12 cellular contexts compared by ENCODE assay signal in genomic region chr3:141782386-141782932, GRCh38. TPM values are rescaled to one million over a fixed set of nuclear protein-coding genes. Genes with fewer than 3 reads are reported as not detected.
DNase-seq lines count a peak whose midpoint lies in the region; ATAC-seq, FAIRE-seq and TF ChIP-seq lines count a peak whose summit lies in the region.
"Had no signal": no experiment of that assay in that cellular context is flagged by ENCODE, and none has a peak within 500 bp of the region (broad histone marks: within the 10 kb centered on the region; RNA-seq: fewer than 3 reads in every experiment).

No MANE protein-coding gene starts in this region.

- H4K20me1 ChIP-seq in K562 (replicated peaks; ENCODE audit: control insufficient read depth, insufficient read depth, low read length): no peaks in the 10 kb centered on the region

- H3K79me2 ChIP-seq in K562 (ENCODE audit: control insufficient read depth, insufficient read depth, low read length): no peaks in the 10 kb centered on the region
- H3K79me2 ChIP-seq: hepatocyte had no signal

- 11% methylated on average over 4 of the region's 4 CpGs for WGBS in K562 (ENCODE audit: insufficient coverage, low coverage, missing lambda C conversion rate)
- 55 to 80% methylated on average over 4 of the region's 4 CpGs for WGBS in sigmoid colon, 2 donors

- H3K4me1 ChIP-seq in K562 (replicated peaks in 1 of 2; ENCODE audit: control insufficient read depth in 2 of 2, insufficient read depth in 2 of 2, low read length in 2 of 2): peaks cover 0 to 6% of the 10 kb centered on the region in 2 experiments; a peak in 3 of 5 replicates
- H3K4me1 ChIP-seq in sigmoid colon: no peaks in the 10 kb centered on the region

- no TSS peak for BruUV-seq in K562 (replicated peaks; lab: Mats Ljungman, UMichigan)

- intact Hi-C loops in K562 (cut with micrococcal nuclease): loop anchor here (5.0 kb wide), 1 partner anchor 95 kb away; the partner anchor contains the start of gene ATP1B3
- intact Hi-C loops in left colon (cut with DNase I, micrococcal nuclease): no loop called here
- intact Hi-C loops in sigmoid colon (cut with DNase I): no loop called here

- POLR2A ChIA-PET in K562 (lab: Yijun Ruan, JAX): interaction anchor here (0.6 to 2.1 kb wide), 3 partner anchors 10 to 59 kb away, joined by 3 to 6 read pairs (median 3); no protein-coding TSS in a partner anchor

- peak overlapping the region; percentile 26; the same call in 1 of the 2 replicates for H2AFZ ChIP-seq in K562 (ENCODE audit: low read depth, low read length)
- H2AFZ ChIP-seq: hepatocyte had no signal

- H3K9me1 ChIP-seq in K562 (ENCODE audit: control insufficient read depth, insufficient read depth, low read length): no peaks in the 10 kb centered on the region

- H3K36me3 ChIP-seq in K562 (ENCODE audit: control insufficient read depth, insufficient read depth, low read length): no peaks in the 10 kb centered on the region
- no peaks in the 10 kb centered on the region for H3K36me3 ChIP-seq in sigmoid colon

- H3K9me3 ChIP-seq in K562 (replicated peaks; ENCODE audit: control insufficient read depth, insufficient read depth, low read depth, low read length) (no peaks in the 10 kb centered on the region), sigmoid colon (no peaks in the 10 kb centered on the region)

- H3K9ac ChIP-seq in K562 (ENCODE audit: insufficient read depth in 1 of 2, low read depth in 2 of 2, low read length in 2 of 2): no peak overlapping the region

- H3K4me2 ChIP-seq in K562 (ENCODE audit: insufficient read depth, low read length): no peak overlapping the region
- H3K4me2 ChIP-seq: hepatocyte had no signal

- in situ Hi-C loops in K562 (cut with MboI): no loop called here

- CTCF ChIA-PET in K562 (lab: Yijun Ruan, JAX; ENCODE audit: low intra/inter-chr PET ratio): interaction anchor here (0.7 kb wide), 1 partner anchor 22 kb away, joined by 5 read pairs; no protein-coding TSS in a partner anchor

- FAIRE-seq in K562 (lab: Jason Lieb, UNC): no peak
- FAIRE-seq: RCC 7860 had no signal

- TF ChIP-seq EP300 in K562 (IDR thresholded peaks at IDR 0.05; ENCODE audit: low read length): no peak
- TF ChIP-seq EP300 in sigmoid colon (IDR thresholded peaks at IDR 0.05): no peak

- H3K4me3 ChIP-seq in K562 (no peak overlapping the region), sigmoid colon (no peak overlapping the region)
- H3K4me3 ChIP-seq: hepatocyte had no signal

- TF ChIP-seq POLR2A in K562 (conservative IDR thresholded peaks at IDR 0.05): no peak
- no peak for TF ChIP-seq POLR2A in sigmoid colon (IDR thresholded peaks at IDR 0.05)

- TF ChIP-seq CTCF in K562 (IDR thresholded peaks at IDR 0.05 in 2 of 3, conservative IDR thresholded peaks at IDR 0.05 in 1 of 3; ENCODE audit: insufficient read depth in 2 of 3, low read depth in 1 of 3, low read length in 3 of 3): peak in 2 of 3 experiments; percentile 8 to 55; a peak in 2 of 6 replicates
- no peak for TF ChIP-seq CTCF in sigmoid colon (IDR thresholded peaks at IDR 0.05)

- H3K27me3 ChIP-seq in K562 (ENCODE audit: control insufficient read depth in 2 of 2, insufficient read depth in 2 of 2, low read length in 2 of 2): no peaks in the 10 kb centered on the region
- no peaks in the 10 kb centered on the region for H3K27me3 ChIP-seq in sigmoid colon
- H3K27me3 ChIP-seq: hepatocyte had no signal

- H3K27ac ChIP-seq in K562 (ENCODE audit: extremely low read depth, low read depth, low read length) (no peak overlapping the region), sigmoid colon (no peak overlapping the region)
- H3K27ac ChIP-seq: hepatocyte had no signal

- DNase-seq in Daoy (ENCODE audit: low read depth) (peak; percentile 12), HuH-7 (ENCODE audit: low spot score) (peak; percentile 36), K562 (ENCODE audit: extremely low read depth in 1 of 4, low spot score in 3 of 4) (peak in 2 of 4 experiments; percentile 23 to 30), left colon (no peak), sigmoid colon (no peak)
- DNase-seq in stimulated activated CD4-positive, alpha-beta T cell treated with anti-CD3 and anti-CD28 coated beads, Interleukin-4, amount 100 ng/mL, for 4 hours: no peak
- no peak for DNase-seq in activated CD4-positive, CD25-positive, alpha-beta regulatory T cell treated with anti-CD3 and anti-CD28 coated beads, Interleukin-2, amount 50 U/mL, for 72 hours
- DNase-seq: effector memory CD4-positive, alpha-beta T cell; T-helper 9 cell had no signal

- ATAC-seq in K562 (peak; percentile 55), left colon (peak; percentile 86)

- peak; percentile 43 to 64 for TF ChIP-seq RAD21 in K562 (CRISPR knock-in tag; conservative IDR thresholded peaks at IDR 0.05 in 1 of 2, IDR thresholded peaks at IDR 0.05 in 1 of 2)

TF ChIP-seq in K562, 482 proteins besides CTCF, POLR2A, EP300 and RAD21 (continues in another document):
- TF ChIP-seq ZNF316 (IDR thresholded peaks at IDR 0.05) (0 out of 2 replicates have a peak, but pooled peaks have one; percentile 16), ATF7 (IDR thresholded peaks at IDR 0.05) (peak; percentile 81; the same call in 1 of the 2 replicates), MAFG (tag; conservative IDR thresholded peaks at IDR 0.05) (peak; percentile 25; the same call in 1 of the 2 replicates), ATF1 (CRISPR knock-in tag; IDR thresholded peaks at IDR 0.05) (no peak), ATF1 (tag; IDR thresholded peaks at IDR 0.05) (0 out of 2 replicates have a peak, but pooled peaks have one; percentile 26), TOE1 (IDR thresholded peaks at IDR 0.05; ENCODE audit: borderline replicate concordance) (0 out of 2 replicates have a peak, but pooled peaks have one; percentile 23), TOE1 (CRISPR knock-in tag; IDR thresholded peaks at IDR 0.05; ENCODE audit: borderline replicate concordance, low read depth) (no peak), ATF3 (IDR thresholded peaks at IDR 0.05) (peak; percentile 60), ATF3 (CRISPR knock-in tag; conservative IDR thresholded peaks at IDR 0.05) (no peak)

RNA-seq across cellular contexts. Expression of gene GRK7, which starts 19.3 kb away (rescaled TPM):
- total RNA-seq in Daoy (2014; rRNA removed; shearing (Covaris generic)): not detected in 2 replicates
- not detected in 2 replicates for total RNA-seq in K562 (2011; cell fraction: chromatin; rRNA removed; ENCODE audit: low replicate concordance)
- 0.17 TPM in 1 of 2 replicates, not detected in the other for total RNA-seq in K562 (2011; cell fraction: nucleolus; rRNA removed)
- total RNA-seq in K562 (2011; cell fraction: nucleoplasm; rRNA removed): not detected in 2 replicates
- not detected in 2 replicates for total RNA-seq in K562 (2014; rRNA removed)
- 0.04 TPM in 1 of 2 replicates, not detected in the other for total RNA-seq in K562 (2014; rRNA removed; fragmentation: Illumina TruSeq; extraction: Trizol)
- total RNA-seq in K562 (2015; rRNA removed; fragmentation: Illumina TruSeq; extraction: Trizol): 0.08 TPM in 1 of 2 replicates, not detected in the other
- total RNA-seq in K562 (2021): 0.04 TPM in 1 of 2 replicates, not detected in the other
- not detected in 2 replicates for polyA plus RNA-seq in K562 (2011; rRNA removed)
- polyA plus RNA-seq in K562 (2011; cell fraction: cytosol; rRNA removed): not detected in 2 replicates
- 0.07 TPM in 1 of 2 replicates, not detected in the other for polyA plus RNA-seq in K562 (2011; cell fraction: nucleus; rRNA removed)
- polyA plus RNA-seq in K562 (2012): 0.04 TPM in 1 of 2 replicates, not detected in the other
- 0.07 TPM in 1 of 2 replicates, not detected in the other for polyA plus RNA-seq in K562 (2014; fragmentation: Illumina TruSeq; extraction: Trizol)
- under 1 TPM; 0.01 TPM for polyA plus RNA-seq in K562 (2014; fragmentation: Nextera tagmentation; extraction: Ambion mirVana)
- polyA plus RNA-seq in K562 (2014; rRNA removed): 0.04 and 0.08 TPM in 2 replicates
- 0.06 TPM in 1 of 2 replicates, not detected in the other for polyA minus RNA-seq in K562 (2011; rRNA and poly(A)+ RNA removed)
- not detected in 2 replicates for polyA minus RNA-seq in K562 (2011; cell fraction: cytosol; rRNA and poly(A)+ RNA removed)
- not detected in 2 replicates for polyA minus RNA-seq in K562 (2011; cell fraction: nucleus; rRNA and poly(A)+ RNA removed)
- total RNA-seq in left colon: not detected
- total RNA-seq in sigmoid colon: not detected
- polyA plus RNA-seq in sigmoid colon: under 1 TPM in 2 of 3 donors, not detected in 1; under 0.01 to 0.06 TPM
- total RNA-seq: mesothelial cell of epicardium had no signal
- polyA plus RNA-seq: hepatocyte had no signal

RNA-seq across cellular contexts. Expression of gene RNF7, which starts 44.4 kb away (rescaled TPM):
- 185 and 230 TPM in 2 replicates for total RNA-seq in Daoy (2014; rRNA removed; shearing (Covaris generic))
- total RNA-seq in K562 (2011; cell fraction: chromatin; rRNA removed; ENCODE audit: low replicate concordance): 14.2 and 22.7 TPM in 2 replicates
- total RNA-seq in K562 (2011; cell fraction: nucleolus; rRNA removed): 17.0 TPM in 2 replicates
- 28.5 and 47.3 TPM in 2 replicates for total RNA-seq in K562 (2011; cell fraction: nucleoplasm; rRNA removed)
- 34.7 and 38.8 TPM in 2 replicates for total RNA-seq in K562 (2014; rRNA removed)
- 80.0 and 80.5 TPM in 2 replicates for total RNA-seq in K562 (2014; rRNA removed; fragmentation: Illumina TruSeq; extraction: Trizol)
- 69.1 and 77.9 TPM in 2 replicates for total RNA-seq in K562 (2015; rRNA removed; fragmentation: Illumina TruSeq; extraction: Trizol)
- 94.5 and 96.7 TPM in 2 replicates for total RNA-seq in K562 (2021)
- polyA plus RNA-seq in K562 (2011; rRNA removed): 74.7 and 111 TPM in 2 replicates
- polyA plus RNA-seq in K562 (2011; cell fraction: cytosol; rRNA removed): 51.2 and 88.5 TPM in 2 replicates
- 23.4 and 45.3 TPM in 2 replicates for polyA plus RNA-seq in K562 (2011; cell fraction: nucleus; rRNA removed)
- 77.6 and 88.6 TPM in 2 replicates for polyA plus RNA-seq in K562 (2012)
- polyA plus RNA-seq in K562 (2014; fragmentation: Illumina TruSeq; extraction: Trizol): 65.0 and 68.9 TPM in 2 replicates
- 100 to 1,000 TPM; 112 to 133 TPM for polyA plus RNA-seq in K562 (2014; fragmentation: Nextera tagmentation; extraction: Ambion mirVana)
- 74.5 and 81.9 TPM in 2 replicates for polyA plus RNA-seq in K562 (2014; rRNA removed)
- 23.4 and 27.3 TPM in 2 replicates for polyA minus RNA-seq in K562 (2011; rRNA and poly(A)+ RNA removed)
- polyA minus RNA-seq in K562 (2011; cell fraction: cytosol; rRNA and poly(A)+ RNA removed): 15.2 and 27.5 TPM in 2 replicates
- 10.0 and 19.7 TPM in 2 replicates for polyA minus RNA-seq in K562 (2011; cell fraction: nucleus; rRNA and poly(A)+ RNA removed)
- total RNA-seq in left colon: 100 to 1,000 TPM; 114 to 125 TPM
- total RNA-seq in sigmoid colon: 100 to 1,000 TPM in 3 of 4 donors, 10 to 100 TPM in 1; 87.2 to 195 (median 132) TPM
- 100 to 1,000 TPM; 111 to 292 (median 272) TPM for polyA plus RNA-seq in sigmoid colon

Comparison
In these comparisons a context has a peak if more than half of its experiments do, and no peak if none do; other contexts are left out.
1. DNase-seq: peak in Daoy (single experiment) and HuH-7 (single experiment); none in left colon (0 of 2), stimulated activated CD4-positive, alpha-beta T cell treated with anti-CD3 and anti-CD28 coated beads, Interleukin-4, amount 100 ng/mL, for 4 hours (0 of 2), activated CD4-positive, CD25-positive, alpha-beta regulatory T cell treated with anti-CD3 and anti-CD28 coated beads, Interleukin-2, amount 50 U/mL, for 72 hours (single experiment) and sigmoid colon (single experiment).
2. CTCF ChIP-seq: peak in K562 (2 of 3); none in sigmoid colon (0 of 4).